ENCODE assay signal across 8 cellular contexts in genomic region chr16:89216315-89217137, GRCh38. TPM values are rescaled to one million over a fixed set of nuclear protein-coding genes. Genes with fewer than 3 reads are reported as not detected.
DNase-seq lines count a peak whose midpoint lies in the region; ATAC-seq and TF ChIP-seq lines count a peak whose summit lies in the region.

No MANE protein-coding gene starts in this region.

- peak; percentile 83 for ATAC-seq in SK-N-SH treated with all-trans-retinoic acid at 6 μM for 48 hours
- ATAC-seq in activated naive CD4-positive, alpha-beta T cell treated with anti-CD3 and anti-CD28 coated beads, Interleukin-2, amount 50 U/mL, for 72 hours = peak; percentile 71 to 79
- no peak for ATAC-seq in HG03439 (IDR thresholded peaks at IDR 0.05; ENCODE audit: unreplicated experiment)

- no peaks in the 10 kb centered on the region for H3K9me3 Mint-ChIP-seq in activated naive CD4-positive, alpha-beta T cell treated with anti-CD3 and anti-CD28 coated beads, Interleukin-2, amount 50 U/mL, for 72 hours

- H3K27ac ChIP-seq in substantia nigra (ENCODE audit: low read depth, low read length, poor library complexity, severe bottlenecking) = peak overlapping the region; percentile 81

- H3K27ac Mint-ChIP-seq in activated naive CD4-positive, alpha-beta T cell treated with anti-CD3 and anti-CD28 coated beads, Interleukin-2, amount 50 U/mL, for 72 hours = peak overlapping the region; percentile 89 to 91

- H3K36me3 Mint-ChIP-seq in activated naive CD4-positive, alpha-beta T cell treated with anti-CD3 and anti-CD28 coated beads, Interleukin-2, amount 50 U/mL, for 72 hours = peaks cover 0 to 5% of the 10 kb centered on the region in 2 donors

- DNase-seq in GM04503 (ENCODE audit: low read depth) = peak; percentile 42
- DNase-seq in LHCN-M2 (ENCODE audit: low read depth) = peak; percentile 69
- peak; percentile 74 to 80 for DNase-seq in activated naive CD4-positive, alpha-beta T cell treated with anti-CD3 and anti-CD28 coated beads, Interleukin-2, amount 50 U/mL, for 72 hours (ENCODE audit: low spot score in 2 of 2)
- peak; percentile 57 for DNase-seq in glomerular visceral epithelial cell (ENCODE audit: extremely low spot score)
- peak; percentile 51 for DNase-seq in occipital lobe (lab: John Stamatoyannopoulos, UW)
- peak in 34 of 49 donors; percentile 5 to 79 (median 50) for DNase-seq in substantia nigra (lab: John Stamatoyannopoulos, UW)

TF ChIP-seq in SK-N-SH treated with all-trans-retinoic acid at 6 μM for 48 hours, 23 proteins besides CTCF, POLR2A, EP300 and RAD21:
- TF ChIP-seq ZNF8 (CRISPR knock-in tag; IDR thresholded peaks at IDR 0.05) (no peak), CSRNP3 (CRISPR knock-in tag; IDR thresholded peaks at IDR 0.05) (no peak), PATZ1 (CRISPR knock-in tag; IDR thresholded peaks at IDR 0.05; ENCODE audit: borderline replicate concordance) (no peak), TOX (CRISPR knock-in tag; IDR thresholded peaks at IDR 0.05; ENCODE audit: borderline replicate concordance) (no peak), ESRRG (CRISPR knock-in tag; IDR thresholded peaks at IDR 0.05) (no peak), BACH2 (CRISPR knock-in tag; IDR thresholded peaks at IDR 0.05; ENCODE audit: borderline replicate concordance) (no peak), GLIS3 (CRISPR knock-in tag; IDR thresholded peaks at IDR 0.05) (no peak), ZC3H10 (CRISPR knock-in tag; IDR thresholded peaks at IDR 0.05) (no peak), RARB (CRISPR knock-in tag; IDR thresholded peaks at IDR 0.05) (no peak), SNAI2 (CRISPR knock-in tag; IDR thresholded peaks at IDR 0.05) (no peak), OSR1 (CRISPR knock-in tag; IDR thresholded peaks at IDR 0.05) (no peak), CSDC2 (CRISPR knock-in tag; IDR thresholded peaks at IDR 0.05) (no peak), ARNTL (CRISPR knock-in tag; IDR thresholded peaks at IDR 0.05; ENCODE audit: borderline replicate concordance, low read depth) (no peak)

RNA-seq across cellular contexts. Expression of gene ZNF778, which starts 1.0 kb away (rescaled TPM):
- total RNA-seq in LHCN-M2 (2014; rRNA removed) (7.6 and 9.0 TPM in 2 replicates), occipital lobe (17.3 TPM)
- polyA plus RNA-seq in LHCN-M2 (2012) = 4.0 TPM
- total RNA-seq in activated naive CD4-positive, alpha-beta T cell treated with anti-CD3 and anti-CD28 coated beads, Interleukin-2, amount 50 U/mL, for 72 hours = 10 to 100 TPM in 1 of 2 donors, 1 to 10 TPM in 1; 6.1 to 12.2 TPM

RNA-seq across cellular contexts. Expression of gene SLC22A31, which starts 16.2 kb away (rescaled TPM):
- total RNA-seq in LHCN-M2 (2014; rRNA removed) (0.06 TPM in 1 of 2 replicates, not detected in the other), occipital lobe (not detected)
- 0.11 TPM for polyA plus RNA-seq in LHCN-M2 (2012)
- total RNA-seq in activated naive CD4-positive, alpha-beta T cell treated with anti-CD3 and anti-CD28 coated beads, Interleukin-2, amount 50 U/mL, for 72 hours = 1 to 10 TPM; 1.6 to 3.7 TPM

RNA-seq across cellular contexts. Expression of gene CDH15, which starts 45.0 kb away (rescaled TPM):
- total RNA-seq in LHCN-M2 (2014; rRNA removed) (186 and 201 TPM in 2 replicates), occipital lobe (0.16 TPM)
- 129 TPM for polyA plus RNA-seq in LHCN-M2 (2012)
- under 1 TPM in 1 of 2 donors, not detected in 1; 0.75 TPM for total RNA-seq in activated naive CD4-positive, alpha-beta T cell treated with anti-CD3 and anti-CD28 coated beads, Interleukin-2, amount 50 U/mL, for 72 hours

Comparison
In these comparisons a context has a peak if more than half of its experiments do, and no peak if none do; other contexts are left out.
1. RNA of gene CDH15, which starts 45.0 kb away (total RNA-seq): 186 to 201 TPM in LHCN-M2; 0.75 TPM in activated naive CD4-positive, alpha-beta T cell treated with anti-CD3 and anti-CD28 coated beads, Interleukin-2, amount 50 U/mL, for 72 hours and 0.16 TPM in occipital lobe (single experiment); every median in the first group is over 100 times any median in the second.
2. Peak in every context shown above with its lines, with median percentiles within 50 percentile points of each other: DNase-seq.